ENCODE assay signal across 8 cellular contexts in genomic region chr9:134644381-134644714, GRCh38. TPM values are rescaled to one million over a fixed set of nuclear protein-coding genes. Genes with fewer than 3 reads are reported as not detected.
DNase-seq lines count a peak whose midpoint lies in the region; ATAC-seq, FAIRE-seq and TF ChIP-seq lines count a peak whose summit lies in the region.
"Not testable (repeated sequence)": the region's sequence is repeated elsewhere in the genome, so short reads cannot be mapped to it uniquely, and the experiment has no call there.

No MANE protein-coding gene starts in this region.

- H2BK20ac ChIP-seq in IMR-90 (ENCODE audit: low read depth, low read length): not testable (repeated sequence)

- POLR2A ChIA-PET in AG04449 (lab: Yijun Ruan, JAX): interaction anchor here (1.0 to 3.7 kb wide), 13 partner anchors 17 to 327 kb away, joined by 3 to 27 read pairs (median 7); no protein-coding TSS in a partner anchor
- POLR2A ChIA-PET in IMR-90 (lab: Charles Lee; ENCODE audit: unreplicated experiment): interaction anchor here (1.0 kb wide), 1 partner anchor 163 kb away, joined by 3 read pairs; no protein-coding TSS in a partner anchor
- POLR2A ChIA-PET in endothelial cell of umbilical vein (lab: Charles Lee): interaction anchor here (1.6 kb wide), 1 partner anchor 188 kb away, joined by 3 read pairs; no protein-coding TSS in a partner anchor

- not testable (repeated sequence) for H3K56ac ChIP-seq in IMR-90 (ENCODE audit: extremely low read depth, insufficient read depth, low read length)

- not testable (repeated sequence) for H3K27me3 ChIP-seq in IMR-90 (ENCODE audit: control insufficient read depth, insufficient read depth, low read length); ascending aorta; endothelial cell of umbilical vein (ENCODE audit: control insufficient read depth in 2 of 2, insufficient read depth in 2 of 2, low read length in 2 of 2); rectal smooth muscle tissue (ENCODE audit: control insufficient read depth, insufficient read depth, low read length); tibial artery
- H3K27me3 ChIP-seq in heart left ventricle: peaks cover 0 to 21% (median 0%) of the 10 kb centered on the region in 9 donors

- H3K9ac ChIP-seq in IMR-90 (ENCODE audit: low read depth, low read length); endothelial cell of umbilical vein (replicated peaks; ENCODE audit: extremely low read depth, insufficient read depth, low read length); rectal smooth muscle tissue (ENCODE audit: low read length): not testable (repeated sequence)

- not testable (repeated sequence) for H3K9me3 Mint-ChIP-seq in mesothelial cell of epicardium

- not testable (repeated sequence) for H3K27me3 Mint-ChIP-seq in mesothelial cell of epicardium (ENCODE audit: low read depth)

- 0 out of 2 replicates have a peak, but pooled peaks have one; percentile 1 for TF ChIP-seq RAD21 in IMR-90 (IDR thresholded peaks at IDR 0.05; ENCODE audit: low read length)

- peak overlapping the region; percentile 75 for H3K27ac ChIP-seq in IMR-90 (ENCODE audit: insufficient read depth, low read length)
- H3K27ac ChIP-seq in ascending aorta: peak overlapping the region; percentile 83 to 92
- peak overlapping the region; percentile 9 for H3K27ac ChIP-seq in endothelial cell of umbilical vein (ENCODE audit: insufficient read depth, low read depth, low read length)
- peak overlapping the region in 7 of 12 donors; percentile 27 to 89 (median 70) for H3K27ac ChIP-seq in heart left ventricle
- peak overlapping the region; percentile 85 for H3K27ac ChIP-seq in rectal smooth muscle tissue (ENCODE audit: low read depth, low read length)
- peak overlapping the region; percentile 85 to 96 for H3K27ac ChIP-seq in tibial artery

- H3K36me3 ChIP-seq in IMR-90 (ENCODE audit: control insufficient read depth, insufficient read depth, low read length): peaks cover 30% of the 10 kb centered on the region
- H3K36me3 ChIP-seq in ascending aorta; endothelial cell of umbilical vein (ENCODE audit: control insufficient read depth in 2 of 2, extremely low read depth in 1 of 2, insufficient read depth in 2 of 2, low read length in 2 of 2); rectal smooth muscle tissue (ENCODE audit: control insufficient read depth, insufficient read depth, low read length); tibial artery: not testable (repeated sequence)
- H3K36me3 ChIP-seq in heart left ventricle: peaks cover 0 to 11% (median 0%) of the 10 kb centered on the region in 9 donors

- H3K9me1 ChIP-seq in IMR-90 (ENCODE audit: insufficient read depth, low read length): peaks cover 29% of the 10 kb centered on the region
- not testable (repeated sequence) for H3K9me1 ChIP-seq in endothelial cell of umbilical vein (replicated peaks; ENCODE audit: control insufficient read depth, extremely low read depth, insufficient read depth, low read length)

- H4K8ac ChIP-seq in IMR-90 (ENCODE audit: low read depth in 2 of 2, low read length in 2 of 2): not testable (repeated sequence)

- H3K4me1 Mint-ChIP-seq in mesothelial cell of epicardium: peaks cover 63% of the 10 kb centered on the region

- H3K4me3 ChIP-seq in AG04449 (ENCODE audit: low read depth, low read length): peak overlapping the region; percentile 68
- H3K4me3 ChIP-seq in IMR-90 (ENCODE audit: insufficient read depth, low read depth, low read length): peak overlapping the region; percentile 36; the same call in 1 of the 2 replicates
- peak overlapping the region; percentile 45 to 75 for H3K4me3 ChIP-seq in ascending aorta
- H3K4me3 ChIP-seq in endothelial cell of umbilical vein (replicated peaks in 1 of 3; ENCODE audit: insufficient read depth in 1 of 3, low read depth in 1 of 3, low read length in 3 of 3): peak overlapping the region in 2 of 3 experiments; percentile 26 to 29
- H3K4me3 ChIP-seq in heart left ventricle: peak overlapping the region in 10 of 12 donors; percentile 13 to 74 (median 45)
- H3K4me3 ChIP-seq in rectal smooth muscle tissue (ENCODE audit: low read length): not testable (repeated sequence)
- H3K4me3 ChIP-seq in tibial artery: peak overlapping the region; percentile 82 to 91

- in situ Hi-C loops in IMR-90 (cut with MboI; ENCODE audit: low sequenced_read_pairs): loop anchor here (5.0 kb wide), 1 partner anchor 192 kb away; no protein-coding TSS in a partner anchor

- H4K5ac ChIP-seq in IMR-90 (ENCODE audit: low read depth, low read length): not testable (repeated sequence)

- H4K20me1 ChIP-seq in IMR-90 (ENCODE audit: insufficient read depth, low read length): peaks cover 63% of the 10 kb centered on the region
- not testable (repeated sequence) for H4K20me1 ChIP-seq in endothelial cell of umbilical vein (replicated peaks; ENCODE audit: control insufficient read depth, extremely low read depth, insufficient read depth, low read length)

- TF ChIP-seq POLR2A in IMR-90 (IDR thresholded peaks at IDR 0.05; ENCODE audit: low read depth, low read length): peak; percentile 66
- not testable (repeated sequence) for TF ChIP-seq POLR2A in endothelial cell of umbilical vein (IDR thresholded peaks at IDR 0.05; ENCODE audit: low read depth, low read length); heart left ventricle (IDR thresholded peaks at IDR 0.05)

- not testable (repeated sequence) for ATAC-seq in IMR-90 (ENCODE audit: low read depth); heart left ventricle

- H2AFZ ChIP-seq in IMR-90 (replicated peaks; ENCODE audit: low read length, poor library complexity); endothelial cell of umbilical vein (ENCODE audit: low read depth, low read length): not testable (repeated sequence)

- peaks cover 53% of the 10 kb centered on the region for H3K79me2 ChIP-seq in endothelial cell of umbilical vein (ENCODE audit: control insufficient read depth, insufficient read depth, low read length)

- H3K79me1 ChIP-seq in IMR-90 (ENCODE audit: low read depth in 1 of 2, low read length in 2 of 2): peaks cover 0 to 49% of the 10 kb centered on the region in 2 experiments; a peak in 3 of 4 replicates

- CTCF ChIA-PET in AG04449 (lab: Yijun Ruan, JAX): interaction anchor here (1.0 to 3.6 kb wide), 5 partner anchors 12 to 195 kb away, joined by 3 to 23 read pairs (median 4); no protein-coding TSS in a partner anchor
- CTCF ChIA-PET in IMR-90 (lab: Yijun Ruan, JAX): not testable (repeated sequence)
- CTCF ChIA-PET in endothelial cell of umbilical vein (lab: Charles Lee): interaction anchor here (0.7 to 2.2 kb wide), 2 partner anchors 54 to 195 kb away, joined by 5 to 20 read pairs; no protein-coding TSS in a partner anchor

- not testable (repeated sequence) for H4K91ac ChIP-seq in IMR-90 (ENCODE audit: insufficient read depth, low read depth, low read length)

- DNase-seq in AG04449 (ENCODE audit: low read depth, low spot score); IMR-90; ascending aorta (ENCODE audit: low spot score in 2 of 2); endothelial cell of umbilical vein (ENCODE audit: low read depth, low spot score); heart left ventricle; mesothelial cell of epicardium (ENCODE audit: low spot score in 2 of 2, unreplicated experiment in 2 of 2); tibial artery: not testable (repeated sequence)

- intact Hi-C loops in IMR-90 (cut with micrococcal nuclease) (loop anchor here (2.0 to 10.0 kb wide), 5 partner anchors 16 to 480 kb away; partner anchors contain the start of gene RNU6ATAC), ascending aorta (cut with DNase I) (loop anchor here (2.0 to 10.0 kb wide), 4 partner anchors 18 to 510 kb away; partner anchors contain the start of genes RXRA and WDR5), endothelial cell of umbilical vein (cut with micrococcal nuclease) (loop anchor here (5.0 kb wide), 1 partner anchor 322 kb away; no protein-coding TSS in a partner anchor), heart left ventricle (cut with DNase I) (loop anchor here in 6 of 10 donors (5.0 to 10.0 kb wide), 8 partner anchors 167 to 480 kb away; partner anchors contain the start of gene RNU6ATAC (in 1 of the 6)), tibial artery (cut with DNase I; ENCODE audit: low total_unique reads) (loop anchor here (5.0 to 10.0 kb wide), 2 partner anchors 192 to 470 kb away; no protein-coding TSS in a partner anchor)

- not testable (repeated sequence) for H3K23ac ChIP-seq in IMR-90 (ENCODE audit: low read depth, low read length)

- not testable (repeated sequence) for BruUV-seq in IMR-90 (replicated peaks; lab: Mats Ljungman, UMichigan); endothelial cell of umbilical vein (replicated peaks; lab: Mats Ljungman, UMichigan)

- not testable (repeated sequence) for H2AK9ac ChIP-seq in IMR-90 (replicated peaks; ENCODE audit: low read depth, low read length, poor library complexity)

- H3K18ac ChIP-seq in IMR-90 (ENCODE audit: low read depth, low read length): not testable (repeated sequence)

- H3K4ac ChIP-seq in IMR-90 (ENCODE audit: low read depth, low read length): not testable (repeated sequence)

- peak overlapping the region; percentile 72 for H3K4me3 Mint-ChIP-seq in mesothelial cell of epicardium

- peak overlapping the region; percentile 94 for H3K27ac Mint-ChIP-seq in mesothelial cell of epicardium

- H3K9me3 ChIP-seq in IMR-90 (ENCODE audit: control insufficient read depth, insufficient read depth, low read length); ascending aorta; endothelial cell of umbilical vein (replicated peaks; ENCODE audit: control insufficient read depth, insufficient read depth, low read length); heart left ventricle; tibial artery: not testable (repeated sequence)

- dilution Hi-C loops in IMR-90 (cut with HindIII; ENCODE audit: low sequenced_read_pairs, unreplicated experiment); endothelial cell of umbilical vein (cut with MboI; ENCODE audit: extremely low pct_ligation_motif_present, low sequenced_read_pairs): not testable (repeated sequence)

- not testable (repeated sequence) for H3K14ac ChIP-seq in IMR-90 (replicated peaks; ENCODE audit: low read depth, low read length)

- H3K4me1 ChIP-seq in IMR-90 (ENCODE audit: control insufficient read depth, insufficient read depth, low read length) (peaks cover 42% of the 10 kb centered on the region), ascending aorta (peaks cover 21 to 48% of the 10 kb centered on the region in 2 donors), endothelial cell of umbilical vein (ENCODE audit: control insufficient read depth, extremely low read depth, insufficient read depth, low read length) (peaks cover 28% of the 10 kb centered on the region), heart left ventricle (peaks cover 0 to 54% (median 14%) of the 10 kb centered on the region in 12 donors), rectal smooth muscle tissue (ENCODE audit: control insufficient read depth, insufficient read depth, low read length) (peaks cover 48% of the 10 kb centered on the region), tibial artery (peaks cover 0 to 72% (median 56%) of the 10 kb centered on the region in 4 donors)

- H2BK120ac ChIP-seq in IMR-90 (ENCODE audit: low read depth, low read length): not testable (repeated sequence)

- peak overlapping the region; percentile 6; the same call in 1 of the 2 replicates for H2AK5ac ChIP-seq in IMR-90 (ENCODE audit: low read depth, low read length)

- FAIRE-seq in endothelial cell of umbilical vein (lab: Jason Lieb, UNC): not testable (repeated sequence)

- peak overlapping the region; percentile 71 for H2BK5ac ChIP-seq in IMR-90 (ENCODE audit: low read depth, low read length, poor library complexity, severe bottlenecking)

- H3K36me3 Mint-ChIP-seq in mesothelial cell of epicardium: not testable (repeated sequence)

- WGBS in IMR-90 (ENCODE audit: extremely low coverage in 2 of 2, insufficient read length in 1 of 2), 2 experiments: no CpG with 5 or more reads among the region's 15 CpGs
- 58 to 84% (median 75%) methylated on average over 8 to 11 of the region's 15 CpGs for WGBS in heart left ventricle, 4 donors

- H3K4me2 ChIP-seq in IMR-90 (ENCODE audit: low read depth, low read length) (peak overlapping the region; percentile 61; the same call in 1 of the 2 replicates), endothelial cell of umbilical vein (ENCODE audit: insufficient read depth, low read length) (peak overlapping the region; percentile 45)

- not testable (repeated sequence) for TF ChIP-seq CTCF in AG04449 (IDR thresholded peaks at IDR 0.05; ENCODE audit: insufficient read depth, low read length, missing control alignments); IMR-90 (conservative IDR thresholded peaks at IDR 0.05; ENCODE audit: low read depth, low read length); ascending aorta (IDR thresholded peaks at IDR 0.05); endothelial cell of umbilical vein (IDR thresholded peaks at IDR 0.05; ENCODE audit: extremely low read depth in 1 of 2, insufficient read depth in 1 of 2, low read depth in 1 of 2, low read length in 2 of 2); heart left ventricle (IDR thresholded peaks at IDR 0.05); mesothelial cell of epicardium (IDR thresholded peaks at IDR 0.05; ENCODE audit: unreplicated experiment); tibial artery (IDR thresholded peaks at IDR 0.05)

- not testable (repeated sequence) for H2BK15ac ChIP-seq in IMR-90 (ENCODE audit: low read depth, low read length)

RNA-seq across cellular contexts. Expression of gene COL5A1, which starts 2.7 kb away (rescaled TPM):
- total RNA-seq in IMR-90 (2012; rRNA removed) (19.2 and 21.1 TPM in 2 replicates), ascending aorta (99.6 TPM), endothelial cell of umbilical vein (164 and 175 TPM in 2 replicates), heart left ventricle (10 to 100 TPM in 7 of 9 donors, 1 to 10 TPM in 2; 7.6 to 91.3 (median 13.4) TPM), mesothelial cell of epicardium (549 to 605 TPM (median 596 TPM) in 3 replicates)
- polyA plus RNA-seq in IMR-90 (2012; rRNA removed) (154 and 173 TPM in 2 replicates), endothelial cell of umbilical vein (97.4 and 102 TPM in 2 replicates), heart left ventricle (10 to 100 TPM in 1 of 2 donors, 1 to 10 TPM in 1; 8.5 to 18.9 TPM)
- 95.5 and 194 TPM in 2 replicates for polyA plus RNA-seq in IMR-90 (2012; cell fraction: cytosol; rRNA removed)
- polyA plus RNA-seq in IMR-90 (2012; cell fraction: nucleus; rRNA removed; ENCODE audit: low replicate concordance): 391 and 419 TPM in 2 replicates
- 104 and 105 TPM in 2 replicates for polyA plus RNA-seq in endothelial cell of umbilical vein (2011; cell fraction: cytosol; rRNA removed)
- 264 and 309 TPM in 2 replicates for polyA plus RNA-seq in endothelial cell of umbilical vein (2011; cell fraction: nucleus; rRNA removed)
- 168 and 382 TPM in 2 replicates for polyA plus RNA-seq in endothelial cell of umbilical vein (2012)
- 111 and 113 TPM in 2 replicates for polyA minus RNA-seq in endothelial cell of umbilical vein
- polyA minus RNA-seq in endothelial cell of umbilical vein (2011; cell fraction: cytosol; rRNA and poly(A)+ RNA removed): 29.8 TPM
- polyA minus RNA-seq in endothelial cell of umbilical vein (2011; cell fraction: nucleus; rRNA and poly(A)+ RNA removed): 81.2 and 123 TPM in 2 replicates

Comparison
In these comparisons a context has a peak if more than half of its experiments do, and no peak if none do; other contexts are left out.
1. H3K27ac ChIP-seq: peak in every context shown above with its lines; median percentile 90 in tibial artery; 88 in ascending aorta; 85 in rectal smooth muscle tissue; 75 in IMR-90; 70 in heart left ventricle; 9 in endothelial cell of umbilical vein.